ENCODE assay signal across 1 cellular context in the genomic region with DNA sequence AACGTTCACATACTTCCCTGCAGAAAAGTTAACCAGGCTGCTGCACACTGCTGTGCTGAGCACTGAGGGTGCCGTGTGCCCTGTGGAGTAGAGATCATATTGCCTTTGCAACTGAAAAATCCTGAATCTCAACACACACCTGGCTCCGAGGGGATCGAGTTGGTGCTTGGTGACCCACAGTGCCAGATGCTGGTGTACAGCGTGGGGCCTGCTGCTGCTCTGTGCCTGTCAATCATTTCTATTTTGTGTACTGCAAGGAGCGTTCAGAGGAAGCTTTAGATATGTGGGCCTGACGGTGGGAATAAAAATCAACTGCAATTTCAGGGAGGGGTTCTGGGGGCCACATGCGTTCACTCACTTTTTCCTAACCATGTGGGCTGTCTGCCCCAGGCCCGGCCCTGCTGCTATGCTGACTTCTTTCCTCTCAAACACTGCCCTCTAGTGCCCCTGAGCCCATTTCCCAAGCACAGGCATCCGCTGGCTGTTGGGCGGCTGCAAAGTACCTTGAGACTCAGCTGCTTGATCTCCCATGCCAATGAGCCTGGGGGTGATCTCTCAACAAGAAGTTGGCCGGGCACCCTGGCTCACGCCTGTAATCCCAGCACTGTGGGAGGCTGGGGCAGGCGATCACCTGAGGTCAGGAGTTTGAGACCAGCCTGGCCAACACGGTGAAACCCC.
TF ChIP-seq lines count a peak whose summit lies in the region.

No MANE protein-coding gene starts in this region.

TF ChIP-seq in SK-N-SH, 30 proteins besides CTCF, POLR2A, EP300 and RAD21:
- TF ChIP-seq YY1 (IDR thresholded peaks at IDR 0.05; ENCODE audit: low read depth) (no peak), SMC3 (IDR thresholded peaks at IDR 0.05; ENCODE audit: low read depth, low read length) (no peak), FOSL2 (IDR thresholded peaks at IDR 0.05; ENCODE audit: borderline replicate concordance, low read depth) (no peak), RXRA (IDR thresholded peaks at IDR 0.05; ENCODE audit: borderline replicate concordance, low read depth) (no peak), CHD2 (IDR thresholded peaks at IDR 0.05; ENCODE audit: low read length, partially characterized antibody) (no peak), POLR2AphosphoS5 (IDR thresholded peaks at IDR 0.05; ENCODE audit: low read depth, low read length) (no peak), NRF1 (IDR thresholded peaks at IDR 0.05; ENCODE audit: low read depth, low read length) (no peak)
- TF ChIP-seq, protein P1, sequence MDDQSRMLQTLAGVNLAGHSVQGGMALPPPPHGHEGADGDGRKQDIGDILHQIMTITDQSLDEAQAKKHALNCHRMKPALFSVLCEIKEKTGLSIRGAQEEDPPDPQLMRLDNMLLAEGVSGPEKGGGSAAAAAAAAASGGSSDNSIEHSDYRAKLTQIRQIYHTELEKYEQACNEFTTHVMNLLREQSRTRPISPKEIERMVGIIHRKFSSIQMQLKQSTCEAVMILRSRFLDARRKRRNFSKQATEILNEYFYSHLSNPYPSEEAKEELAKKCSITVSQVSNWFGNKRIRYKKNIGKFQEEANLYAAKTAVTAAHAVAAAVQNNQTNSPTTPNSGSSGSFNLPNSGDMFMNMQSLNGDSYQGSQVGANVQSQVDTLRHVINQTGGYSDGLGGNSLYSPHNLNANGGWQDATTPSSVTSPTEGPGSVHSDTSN (IDR thresholded peaks at IDR 0.05): no peak
- TF ChIP-seq, protein P2, sequence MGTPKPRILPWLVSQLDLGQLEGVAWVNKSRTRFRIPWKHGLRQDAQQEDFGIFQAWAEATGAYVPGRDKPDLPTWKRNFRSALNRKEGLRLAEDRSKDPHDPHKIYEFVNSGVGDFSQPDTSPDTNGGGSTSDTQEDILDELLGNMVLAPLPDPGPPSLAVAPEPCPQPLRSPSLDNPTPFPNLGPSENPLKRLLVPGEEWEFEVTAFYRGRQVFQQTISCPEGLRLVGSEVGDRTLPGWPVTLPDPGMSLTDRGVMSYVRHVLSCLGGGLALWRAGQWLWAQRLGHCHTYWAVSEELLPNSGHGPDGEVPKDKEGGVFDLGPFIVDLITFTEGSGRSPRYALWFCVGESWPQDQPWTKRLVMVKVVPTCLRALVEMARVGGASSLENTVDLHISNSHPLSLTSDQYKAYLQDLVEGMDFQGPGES (IDR thresholded peaks at IDR 0.05; ENCODE audit: low read depth, low read length): no peak
- TF ChIP-seq, protein P3, sequence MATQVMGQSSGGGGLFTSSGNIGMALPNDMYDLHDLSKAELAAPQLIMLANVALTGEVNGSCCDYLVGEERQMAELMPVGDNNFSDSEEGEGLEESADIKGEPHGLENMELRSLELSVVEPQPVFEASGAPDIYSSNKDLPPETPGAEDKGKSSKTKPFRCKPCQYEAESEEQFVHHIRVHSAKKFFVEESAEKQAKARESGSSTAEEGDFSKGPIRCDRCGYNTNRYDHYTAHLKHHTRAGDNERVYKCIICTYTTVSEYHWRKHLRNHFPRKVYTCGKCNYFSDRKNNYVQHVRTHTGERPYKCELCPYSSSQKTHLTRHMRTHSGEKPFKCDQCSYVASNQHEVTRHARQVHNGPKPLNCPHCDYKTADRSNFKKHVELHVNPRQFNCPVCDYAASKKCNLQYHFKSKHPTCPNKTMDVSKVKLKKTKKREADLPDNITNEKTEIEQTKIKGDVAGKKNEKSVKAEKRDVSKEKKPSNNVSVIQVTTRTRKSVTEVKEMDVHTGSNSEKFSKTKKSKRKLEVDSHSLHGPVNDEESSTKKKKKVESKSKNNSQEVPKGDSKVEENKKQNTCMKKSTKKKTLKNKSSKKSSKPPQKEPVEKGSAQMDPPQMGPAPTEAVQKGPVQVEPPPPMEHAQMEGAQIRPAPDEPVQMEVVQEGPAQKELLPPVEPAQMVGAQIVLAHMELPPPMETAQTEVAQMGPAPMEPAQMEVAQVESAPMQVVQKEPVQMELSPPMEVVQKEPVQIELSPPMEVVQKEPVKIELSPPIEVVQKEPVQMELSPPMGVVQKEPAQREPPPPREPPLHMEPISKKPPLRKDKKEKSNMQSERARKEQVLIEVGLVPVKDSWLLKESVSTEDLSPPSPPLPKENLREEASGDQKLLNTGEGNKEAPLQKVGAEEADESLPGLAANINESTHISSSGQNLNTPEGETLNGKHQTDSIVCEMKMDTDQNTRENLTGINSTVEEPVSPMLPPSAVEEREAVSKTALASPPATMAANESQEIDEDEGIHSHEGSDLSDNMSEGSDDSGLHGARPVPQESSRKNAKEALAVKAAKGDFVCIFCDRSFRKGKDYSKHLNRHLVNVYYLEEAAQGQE (IDR thresholded peaks at IDR 0.05; ENCODE audit: low read depth, low read length): no peak
- TF ChIP-seq, protein P4, sequence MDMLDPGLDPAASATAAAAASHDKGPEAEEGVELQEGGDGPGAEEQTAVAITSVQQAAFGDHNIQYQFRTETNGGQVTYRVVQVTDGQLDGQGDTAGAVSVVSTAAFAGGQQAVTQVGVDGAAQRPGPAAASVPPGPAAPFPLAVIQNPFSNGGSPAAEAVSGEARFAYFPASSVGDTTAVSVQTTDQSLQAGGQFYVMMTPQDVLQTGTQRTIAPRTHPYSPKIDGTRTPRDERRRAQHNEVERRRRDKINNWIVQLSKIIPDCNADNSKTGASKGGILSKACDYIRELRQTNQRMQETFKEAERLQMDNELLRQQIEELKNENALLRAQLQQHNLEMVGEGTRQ (IDR thresholded peaks at IDR 0.05; ENCODE audit: borderline replicate concordance, low read depth, low read length): no peak
